Comparison of ENCODE assay signal across 16 cellular contexts in genomic region chr17:66543526-66543925, GRCh38.
DNase-seq lines count a peak whose midpoint lies in the region; ATAC-seq, FAIRE-seq and TF ChIP-seq lines count a peak whose summit lies in the region.
"Had no signal": no experiment of that assay in that cellular context is flagged by ENCODE, and none has a peak within 500 bp of the region (broad histone marks: within the 10 kb centered on the region; RNA-seq: fewer than 3 reads in every experiment).

No MANE protein-coding gene starts in this region.

- no peak overlapping the region for H3K14ac ChIP-seq in H1 (ENCODE audit: insufficient read length)
- no peak overlapping the region for H3K14ac ChIP-seq in trophoblast cell (ENCODE audit: low read length)

- H3K36me3 ChIP-seq in DOHH2 (ENCODE audit: control insufficient read depth, low read length) (no peaks in the 10 kb centered on the region; the same call in 1 of the 2 replicates), SK-N-SH (replicated peaks in 1 of 2; ENCODE audit: control insufficient read depth in 1 of 2, insufficient read depth in 2 of 2, low read length in 1 of 2) (peaks cover 6 to 31% of the 10 kb centered on the region in 2 experiments), H1 (ENCODE audit: control insufficient read depth in 2 of 4, insufficient read depth in 4 of 4, low read length in 3 of 4) (no peaks in the 10 kb centered on the region), trophoblast cell (ENCODE audit: control insufficient read depth in 1 of 2, insufficient read depth in 2 of 2, low read length in 2 of 2) (no peaks in the 10 kb centered on the region), suprapubic skin (no peaks in the 10 kb centered on the region)
- H3K36me3 ChIP-seq in CD4-positive, alpha-beta memory T cell (ENCODE audit: insufficient read depth, low read length) = no peaks in the 10 kb centered on the region
- H3K36me3 ChIP-seq: breast epithelium had no signal

- H2AK5ac ChIP-seq in H1 (ENCODE audit: low read depth, low read length) = no peak overlapping the region
- H2AK5ac ChIP-seq in trophoblast cell (ENCODE audit: low read length) = no peak overlapping the region

- H3K27ac Mint-ChIP-seq in CD4-positive, alpha-beta memory T cell = peak overlapping the region in 2 of 7 donors; percentile 30 to 52
- H3K27ac Mint-ChIP-seq: activated CD4-positive, alpha-beta T cell treated with anti-CD3 and anti-CD28 coated beads for 36 hours; GM23338 had no signal

- H4K91ac ChIP-seq in H1 (replicated peaks; ENCODE audit: insufficient read length, low read length) (no peak overlapping the region), trophoblast cell (ENCODE audit: low read depth, low read length) (no peak overlapping the region)

- peaks cover 14% of the 10 kb centered on the region for H3K9me3 ChIP-seq in DOHH2 (ENCODE audit: control insufficient read depth, insufficient read depth, low read length)
- H3K9me3 ChIP-seq in SK-N-SH = peaks cover 9% of the 10 kb centered on the region; the same call in 1 of the 2 replicates
- H3K9me3 ChIP-seq in H1 (ENCODE audit: insufficient read depth in 2 of 2, low read depth in 1 of 2, low read length in 1 of 2) = 0 out of 4 replicates have a peak, but pooled peaks cover 0 to 7% of the 10 kb centered on the region in 2 experiments
- no peaks in the 10 kb centered on the region for H3K9me3 ChIP-seq in trophoblast cell (ENCODE audit: insufficient read depth, low read depth, low read length)
- H3K9me3 ChIP-seq in CD4-positive, alpha-beta memory T cell (ENCODE audit: control insufficient read depth in 1 of 2, low read length in 2 of 2) = no peaks in the 10 kb centered on the region
- H3K9me3 ChIP-seq in suprapubic skin = no peaks in the 10 kb centered on the region

- H3K36me3 Mint-ChIP-seq in CD4-positive, alpha-beta memory T cell = peaks cover 4 to 7% of the 10 kb centered on the region in 2 donors

- H3K4me1 Mint-ChIP-seq in CD4-positive, alpha-beta memory T cell = peaks cover 56 to 83% (median 67%) of the 10 kb centered on the region in 4 donors
- H3K4me1 Mint-ChIP-seq: naive B cell had no signal

- DNase-seq in SK-N-SH (no peak), H1 (ENCODE audit: low read depth in 1 of 2, low spot score in 2 of 2) (no peak), trophoblast cell (no peak), KBM-7 (no peak), suprapubic skin (ENCODE audit: low spot score in 2 of 2) (no peak)
- DNase-seq in CD4-positive, alpha-beta memory T cell = no peak
- DNase-seq: activated CD4-positive, alpha-beta T cell treated with anti-CD3 and anti-CD28 coated beads for 36 hours; activated CD8-positive, alpha-beta memory T cell treated with anti-CD3 and anti-CD28 coated beads, Interleukin-2, amount 50 U/mL, for 4 hours; naive B cell; NCI-H1694 treated with DMSO at 0.1 percent for 48 hours; Right ventricle myocardium superior had no signal

- no peak overlapping the region for H2BK120ac ChIP-seq in H1 (replicated peaks; ENCODE audit: low read depth, low read length)
- peak overlapping the region; percentile 71 for H2BK120ac ChIP-seq in trophoblast cell (ENCODE audit: insufficient read depth, low read length, poor library complexity)

- no peak overlapping the region for H4K5ac ChIP-seq in H1 (ENCODE audit: insufficient read length, low read depth, low read length)

- intact Hi-C loops in CD4-positive, alpha-beta memory T cell (cut with micrococcal nuclease) = loop anchor here (5.0 kb wide), 1 partner anchor 36 kb away; no protein-coding TSS in a partner anchor

- H2BK20ac ChIP-seq in H1 (ENCODE audit: low read length) = 0 out of 2 replicates have a peak overlapping the region, but pooled peaks have one; percentile 11

- H4K12ac ChIP-seq in trophoblast cell (ENCODE audit: low read depth, low read length) = no peak overlapping the region

- TF ChIP-seq POLR2A in H1 (IDR thresholded peaks at IDR 0.05; ENCODE audit: control extremely low read depth in 1 of 2, low read depth in 2 of 2, low read length in 2 of 2) (no peak), suprapubic skin (IDR thresholded peaks at IDR 0.05) (no peak)

- ATAC-seq in HG03520 (IDR thresholded peaks at IDR 0.05; ENCODE audit: unreplicated experiment) = no peak
- ATAC-seq: activated CD4-positive, alpha-beta T cell treated with anti-CD3 and anti-CD28 coated beads for 36 hours; foreskin keratinocyte; GM23338 had no signal

- H3K23ac ChIP-seq in H1 (ENCODE audit: insufficient read length) = no peak overlapping the region
- H3K23ac ChIP-seq in trophoblast cell (ENCODE audit: low read length) = no peak overlapping the region

- H2BK15ac ChIP-seq in H1 (ENCODE audit: low read length) = no peak overlapping the region

- H2BK12ac ChIP-seq in H1 (ENCODE audit: low read depth, low read length) = no peak overlapping the region; the same call in 1 of the 2 replicates
- H2BK12ac ChIP-seq in trophoblast cell (ENCODE audit: low read length) = no peak overlapping the region

- H3K9me3 Mint-ChIP-seq in CD4-positive, alpha-beta memory T cell = peaks cover 0 to 12% (median 2%) of the 10 kb centered on the region in 8 donors

- H2BK5ac ChIP-seq in H1 (ENCODE audit: low read depth, low read length) (no peak overlapping the region), trophoblast cell (ENCODE audit: low read depth, low read length, poor library complexity) (no peak overlapping the region)

- in situ Hi-C loops in KBM-7 (cut with MboI; ENCODE audit: low pct_unique_long_range_greater_than_20kb, low sequenced_read_pairs) = no loop called here

- H3K4me1 ChIP-seq in DOHH2 (ENCODE audit: control insufficient read depth, low read length) (peaks cover 59% of the 10 kb centered on the region), SK-N-SH (ENCODE audit: control insufficient read depth in 1 of 2, insufficient read depth in 2 of 2, low read depth in 1 of 2, low read length in 1 of 2) (peaks cover 41 to 64% of the 10 kb centered on the region in 2 experiments), H1 (replicated peaks in 1 of 4; ENCODE audit: control insufficient read depth in 3 of 4, insufficient read depth in 4 of 4, low read length in 3 of 4) (peaks cover 2 to 19% (median 15%) of the 10 kb centered on the region in 4 experiments; a peak in 6 of 7 replicates), trophoblast cell (ENCODE audit: control insufficient read depth in 1 of 2, insufficient read depth in 2 of 2, low read length in 2 of 2) (peaks cover 12 to 23% of the 10 kb centered on the region in 2 experiments), suprapubic skin (peaks cover 10% of the 10 kb centered on the region)
- H3K4me1 ChIP-seq in CD4-positive, alpha-beta memory T cell (ENCODE audit: insufficient read depth, low read length) = peaks cover 62% of the 10 kb centered on the region
- H3K4me1 ChIP-seq: breast epithelium had no signal

- peak overlapping the region in 1 of 8 donors; percentile 0 for H3K4me3 Mint-ChIP-seq in CD4-positive, alpha-beta memory T cell
- H3K4me3 Mint-ChIP-seq: activated CD4-positive, alpha-beta T cell treated with anti-CD3 and anti-CD28 coated beads for 36 hours; GM23338; naive B cell had no signal

- H3K56ac ChIP-seq in H1 (replicated peaks; ENCODE audit: insufficient read length, low read depth, low read length) = no peak overlapping the region

- H3K79me1 ChIP-seq in H1 (ENCODE audit: low read depth, low read length) (no peaks in the 10 kb centered on the region), trophoblast cell (ENCODE audit: low read length) (peaks cover 13% of the 10 kb centered on the region)

- H2AFZ ChIP-seq in SK-N-SH (ENCODE audit: low read depth) (no peak overlapping the region), H1 (ENCODE audit: low read length) (no peak overlapping the region), trophoblast cell (ENCODE audit: insufficient read depth, low read length, poor library complexity) (no peak overlapping the region)
- H2AFZ ChIP-seq: GM23338 had no signal

- H3K4me2 ChIP-seq in DOHH2 (ENCODE audit: low read length) (peak overlapping the region; percentile 87), SK-N-SH (peak overlapping the region; percentile 67), H1 (ENCODE audit: insufficient read depth in 1 of 2, low read depth in 2 of 2, low read length in 2 of 2) (no peak overlapping the region), trophoblast cell (ENCODE audit: low read length) (no peak overlapping the region)
- H3K4me2 ChIP-seq: GM23338 had no signal

- no peaks in the 10 kb centered on the region for H3K9me2 ChIP-seq in DOHH2 (replicated peaks; ENCODE audit: control insufficient read depth, low read length)
- no peaks in the 10 kb centered on the region for H3K9me2 ChIP-seq in SK-N-SH

- H3K23me2 ChIP-seq in H1 (ENCODE audit: low read depth, low read length) = no peaks in the 10 kb centered on the region

- no peak overlapping the region for H3K18ac ChIP-seq in H1 (ENCODE audit: extremely low read depth, low read length)
- H3K18ac ChIP-seq in trophoblast cell (ENCODE audit: low read length) = no peak overlapping the region

- TF ChIP-seq RAD21 in SK-N-SH (IDR thresholded peaks at IDR 0.05; ENCODE audit: low read length) = no peak
- no peak for TF ChIP-seq RAD21 in H1 (IDR thresholded peaks at IDR 0.05 in 1 of 2, conservative IDR thresholded peaks at IDR 0.05 in 1 of 2; ENCODE audit: low read depth in 2 of 2, low read length in 2 of 2)

- WGBS in SK-N-SH (ENCODE audit: low lambda C conversion rate) = 60% methylated on average over 2 of the region's 2 CpGs
- WGBS in H1 (ENCODE audit: extremely low coverage in 1 of 2, insufficient coverage in 1 of 2, insufficient read length in 1 of 2, insufficient replicate concordance in 2 of 2, low coverage in 1 of 2, low lambda C conversion rate in 2 of 2, missing lambda C conversion rate in 1 of 2), 2 experiments = 86% methylated on average over 2 of the region's 2 CpGs; no CpG with 5 or more reads in 1 of the 2 experiments
- no CpG with 5 or more reads among the region's 2 CpGs for WGBS in trophoblast cell (ENCODE audit: extremely low coverage, insufficient coverage, insufficient read length)
- 95% methylated on average over 2 of the region's 2 CpGs for WGBS in suprapubic skin

- TF ChIP-seq CTCF in DOHH2 (IDR thresholded peaks at IDR 0.05; ENCODE audit: low read depth, low read length, poor library complexity, severe bottlenecking) = no peak
- no peak for TF ChIP-seq CTCF in SK-N-SH (IDR thresholded peaks at IDR 0.05)
- no peak for TF ChIP-seq CTCF in H1 (IDR thresholded peaks at IDR 0.05; ENCODE audit: control extremely low read depth in 1 of 3, insufficient read depth in 1 of 3, low read depth in 1 of 3, low read length in 3 of 3)
- no peak for TF ChIP-seq CTCF in suprapubic skin (IDR thresholded peaks at IDR 0.05)

- no peak for FAIRE-seq in H1 (lab: Jason Lieb, UNC)

- CTCF ChIA-PET in SK-N-SH (lab: Yijun Ruan, JAX) (interaction anchor here (0.6 to 1.3 kb wide), 2 partner anchors 9 to 24 kb away, joined by 3 read pairs; no protein-coding TSS in a partner anchor), H1 (lab: Charles Lee; ENCODE audit: partially characterized antibody) (interaction anchor here (1.0 kb wide), 1 partner anchor 14 kb away, joined by 3 read pairs; no protein-coding TSS in a partner anchor)
- CTCF ChIA-PET in CD4-positive, alpha-beta memory T cell (lab: Charles Lee; ENCODE audit: partially characterized antibody) = no interaction called here

- H3K79me2 ChIP-seq in DOHH2 (ENCODE audit: control insufficient read depth, low read length) = peaks cover 6% of the 10 kb centered on the region; the same call in 1 of the 2 replicates
- peaks cover 87% of the 10 kb centered on the region for H3K79me2 ChIP-seq in SK-N-SH (ENCODE audit: insufficient read depth)
- no peaks in the 10 kb centered on the region for H3K79me2 ChIP-seq in H1 (ENCODE audit: control insufficient read depth in 1 of 2, insufficient read depth in 2 of 2, low read length in 2 of 2)
- peaks cover 4% of the 10 kb centered on the region for H3K79me2 ChIP-seq in trophoblast cell (ENCODE audit: control insufficient read depth, insufficient read depth, low read length, poor library complexity)

- H3K9ac ChIP-seq in SK-N-SH = peak overlapping the region; percentile 58
- H3K9ac ChIP-seq in H1 (replicated peaks in 1 of 4; ENCODE audit: extremely low read depth in 1 of 4, low read depth in 3 of 4, low read length in 3 of 4) = no peak overlapping the region
- H3K9ac ChIP-seq in trophoblast cell (ENCODE audit: low read length) = no peak overlapping the region

- POLR2A ChIA-PET in SK-N-SH (lab: Yijun Ruan, JAX) = no interaction called here
- POLR2A ChIA-PET in H1 (lab: Charles Lee; ENCODE audit: partially characterized antibody) = no interaction called here
- POLR2A ChIA-PET in CD4-positive, alpha-beta memory T cell (lab: Charles Lee; ENCODE audit: partially characterized antibody) = no interaction called here

- H4K20me1 ChIP-seq in DOHH2 (ENCODE audit: control insufficient read depth, insufficient read depth, low read depth, low read length) (no peaks in the 10 kb centered on the region), SK-N-SH (ENCODE audit: insufficient read depth) (no peaks in the 10 kb centered on the region; the same call in 1 of the 2 replicates), H1 (replicated peaks in 1 of 2; ENCODE audit: control insufficient read depth in 1 of 2, insufficient read depth in 2 of 2, low read length in 2 of 2) (no peaks in the 10 kb centered on the region)

- H3K4me3 ChIP-seq in DOHH2 (ENCODE audit: low read length) (peak overlapping the region; percentile 70), SK-N-SH (ENCODE audit: low read depth in 2 of 2, low read length in 1 of 2) (no peak overlapping the region), H1 (ENCODE audit: extremely low read depth in 1 of 4, insufficient read depth in 2 of 4, low read depth in 3 of 4, low read length in 4 of 4) (no peak overlapping the region), trophoblast cell (ENCODE audit: low read depth, low read length) (no peak overlapping the region), suprapubic skin (no peak overlapping the region)
- no peak overlapping the region for H3K4me3 ChIP-seq in CD4-positive, alpha-beta memory T cell (ENCODE audit: low read length in 2 of 2)
- H3K4me3 ChIP-seq: breast epithelium, GM23338 had no signal

- no peak overlapping the region for H4K8ac ChIP-seq in H1 (ENCODE audit: extremely low read depth, insufficient read depth, low read length)
- no peak overlapping the region for H4K8ac ChIP-seq in trophoblast cell (ENCODE audit: low read depth, low read length)

- H3F3A ChIP-seq in DOHH2 (ENCODE audit: control insufficient read depth, insufficient read depth) (peaks cover 23% of the 10 kb centered on the region), SK-N-SH (replicated peaks; ENCODE audit: insufficient read depth) (peaks cover 87% of the 10 kb centered on the region)

- no peaks in the 10 kb centered on the region for H3K27me3 Mint-ChIP-seq in CD4-positive, alpha-beta memory T cell
- H3K27me3 Mint-ChIP-seq: activated CD4-positive, alpha-beta T cell treated with anti-CD3 and anti-CD28 coated beads for 36 hours had no signal

- H3K27me3 ChIP-seq in DOHH2 (ENCODE audit: control insufficient read depth, low read length) (no peaks in the 10 kb centered on the region), SK-N-SH (ENCODE audit: insufficient read depth) (no peaks in the 10 kb centered on the region), H1 (replicated peaks in 1 of 4; ENCODE audit: control insufficient read depth in 3 of 4, extremely low read depth in 1 of 4, insufficient read depth in 3 of 4, low read length in 3 of 4) (no peaks in the 10 kb centered on the region), trophoblast cell (ENCODE audit: insufficient read depth, low read length) (no peaks in the 10 kb centered on the region), suprapubic skin (no peaks in the 10 kb centered on the region)
- no peaks in the 10 kb centered on the region for H3K27me3 ChIP-seq in CD4-positive, alpha-beta memory T cell (ENCODE audit: insufficient read depth, low read length)
- H3K27me3 ChIP-seq: breast epithelium, foreskin keratinocyte had no signal

- H3K4ac ChIP-seq in H1 (replicated peaks; ENCODE audit: insufficient read length, low read depth, low read length) (no peak overlapping the region), trophoblast cell (ENCODE audit: low read depth, low read length) (no peak overlapping the region)

- TF ChIP-seq EP300 in SK-N-SH (IDR thresholded peaks at IDR 0.05; ENCODE audit: borderline replicate concordance in 1 of 2, low read depth in 1 of 2, low read length in 1 of 2) (no peak), H1 (IDR thresholded peaks at IDR 0.05; ENCODE audit: borderline replicate concordance in 1 of 2, low read depth in 2 of 2, low read length in 2 of 2) (no peak), suprapubic skin (IDR thresholded peaks at IDR 0.05) (no peak)

- H3K27ac ChIP-seq in DOHH2 (ENCODE audit: low read depth, low read length) (peak overlapping the region; percentile 96), SK-N-SH (ENCODE audit: low read depth in 2 of 2, low read length in 1 of 2) (peak overlapping the region; percentile 79 to 93), H1 (ENCODE audit: low read depth, low read length) (no peak overlapping the region), trophoblast cell (ENCODE audit: low read depth, low read length) (no peak overlapping the region), suprapubic skin (no peak overlapping the region)
- no peak overlapping the region for H3K27ac ChIP-seq in CD4-positive, alpha-beta memory T cell (ENCODE audit: low read depth, low read length)
- H3K27ac ChIP-seq: breast epithelium, foreskin keratinocyte had no signal

Comparison
In these comparisons a context has a peak if more than half of its experiments do, and no peak if none do; other contexts are left out.
1. H3K27ac ChIP-seq: peak in DOHH2 (single experiment) and SK-N-SH (2 of 2); none in H1 (single experiment), trophoblast cell (single experiment), CD4-positive, alpha-beta memory T cell (single experiment) and suprapubic skin (single experiment).
2. H3K4me2 ChIP-seq: peak in DOHH2 (single experiment) and SK-N-SH (single experiment); none in H1 (0 of 2) and trophoblast cell (single experiment).